In the genomic region with DNA sequence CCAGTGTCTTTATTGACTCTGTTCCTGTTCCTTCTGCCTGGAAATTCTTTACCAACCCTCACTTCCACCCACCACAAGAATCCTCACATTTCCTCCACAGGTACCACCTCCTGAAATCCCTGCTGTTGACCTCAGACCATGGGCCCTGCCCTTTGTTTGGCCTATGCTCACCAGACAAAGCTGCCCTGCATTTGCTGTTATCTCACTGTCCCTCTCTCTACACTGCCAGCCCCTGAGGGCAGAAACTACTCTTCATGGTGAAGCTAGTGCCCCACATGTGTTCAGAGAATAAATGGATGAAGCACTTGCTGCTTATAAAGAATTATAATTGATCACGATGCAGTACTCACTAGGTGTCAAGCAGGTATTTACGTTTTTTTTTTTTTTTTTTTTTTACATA, we compare ENCODE assay signal across 19 cellular contexts.
DNase-seq lines count a peak whose midpoint lies in the region; ATAC-seq and TF ChIP-seq lines count a peak whose summit lies in the region.
"Had no signal": no experiment of that assay in that cellular context is flagged by ENCODE, and none has a peak within 500 bp of the region (broad histone marks: within the 10 kb centered on the region; RNA-seq: fewer than 3 reads in every experiment).

No MANE protein-coding gene starts in this region.

- H3K4ac ChIP-seq in H9 (ENCODE audit: low read depth, low read length) (no peak overlapping the region), mesendoderm (ENCODE audit: low read depth, low read length) (no peak overlapping the region)

- no peak overlapping the region for H3K27ac ChIP-seq in H9 (ENCODE audit: insufficient read length, low read depth, low read length)
- H3K27ac ChIP-seq in mesendoderm (ENCODE audit: low read depth, low read length): no peak overlapping the region
- H3K27ac ChIP-seq: BLaER1 had no signal

- no peak overlapping the region for H2AFZ ChIP-seq in H9 (ENCODE audit: low read length)

- H2BK5ac ChIP-seq in H9 (ENCODE audit: insufficient read length, low read length) (no peak overlapping the region), mesendoderm (ENCODE audit: low read length) (no peak overlapping the region)

- no peak overlapping the region for H2BK12ac ChIP-seq in H9 (ENCODE audit: insufficient read length, low read depth, low read length)

- H2AK5ac ChIP-seq in H9 (ENCODE audit: insufficient read length, low read length) (no peak overlapping the region), mesendoderm (ENCODE audit: low read length) (no peak overlapping the region)

- H3K4me2 ChIP-seq in H9 (ENCODE audit: insufficient read depth, insufficient read length, low read length) (no peak overlapping the region), mesendoderm (ENCODE audit: low read length) (no peak overlapping the region)
- H3K4me2 ChIP-seq: BLaER1 had no signal

- peak overlapping the region; percentile 32 for H4K8ac ChIP-seq in H9 (replicated peaks; ENCODE audit: insufficient read length, low read depth, low read length)
- H4K8ac ChIP-seq in mesendoderm (ENCODE audit: low read depth, low read length): no peak overlapping the region

- H3K9me3 Mint-ChIP-seq in H9 (no peaks in the 10 kb centered on the region), progenitor cell of endocrine pancreas (ENCODE audit: low read depth) (no peaks in the 10 kb centered on the region)
- H3K9me3 Mint-ChIP-seq: CD8-positive, alpha-beta T cell had no signal

- H3K56ac ChIP-seq in H9 (ENCODE audit: insufficient read length, low read depth, low read length): no peak overlapping the region
- H3K56ac ChIP-seq in mesendoderm (ENCODE audit: low read length): no peak overlapping the region

- H4K5ac ChIP-seq in H9 (ENCODE audit: insufficient read length, low read depth, low read length): no peak overlapping the region
- no peak overlapping the region for H4K5ac ChIP-seq in mesendoderm (ENCODE audit: low read length)

- H3K23ac ChIP-seq in H9 (ENCODE audit: insufficient read length, low read depth, low read length): no peak overlapping the region
- H3K23ac ChIP-seq in mesendoderm (ENCODE audit: low read length): no peak overlapping the region

- no peaks in the 10 kb centered on the region for H3K9me3 ChIP-seq in H9 (ENCODE audit: control insufficient read depth, low read depth, low read length)
- H3K9me3 ChIP-seq: BE2C, BLaER1, Caco-2 had no signal

- H3K79me2 ChIP-seq in H9 (ENCODE audit: insufficient read depth, low read length) (no peaks in the 10 kb centered on the region), mesendoderm (ENCODE audit: control insufficient read depth, insufficient read depth, low read length) (no peaks in the 10 kb centered on the region)

- no peak overlapping the region for H3K4me3 Mint-ChIP-seq in H9
- no peak overlapping the region for H3K4me3 Mint-ChIP-seq in progenitor cell of endocrine pancreas (ENCODE audit: low read depth)
- H3K4me3 Mint-ChIP-seq: CD4-positive, alpha-beta T cell; CD8-positive, alpha-beta T cell had no signal

- H3K27ac Mint-ChIP-seq in H9 (peak overlapping the region in 1 of 3 experiments; percentile 51; a peak in 1 of 7 replicates), progenitor cell of endocrine pancreas (peak overlapping the region; percentile 47)
- H3K27ac Mint-ChIP-seq: CD4-positive, alpha-beta T cell; CD8-positive, alpha-beta T cell had no signal

- H3K36me3 Mint-ChIP-seq in H9 (ENCODE audit: insufficient read depth in 1 of 3, low read depth in 3 of 3) (no peaks in the 10 kb centered on the region), progenitor cell of endocrine pancreas (ENCODE audit: insufficient read depth) (no peaks in the 10 kb centered on the region)
- H3K36me3 Mint-ChIP-seq: CD8-positive, alpha-beta T cell had no signal

- H2BK120ac ChIP-seq in H9 (ENCODE audit: low read depth, low read length, poor library complexity, severe bottlenecking): no peak overlapping the region
- no peak overlapping the region for H2BK120ac ChIP-seq in mesendoderm (ENCODE audit: low read depth, low read length)

- TF ChIP-seq CTCF in H9 (conservative IDR thresholded peaks at IDR 0.05) (no peak), progenitor cell of endocrine pancreas (IDR thresholded peaks at IDR 0.05; ENCODE audit: unreplicated experiment) (no peak)

- H3K14ac ChIP-seq in H9 (ENCODE audit: insufficient read depth, low read length): no peak overlapping the region

- H3K4me1 ChIP-seq in H9 (ENCODE audit: insufficient read depth, low read length) (no peaks in the 10 kb centered on the region), mesendoderm (ENCODE audit: control insufficient read depth, low read depth, low read length) (no peaks in the 10 kb centered on the region)
- H3K4me1 ChIP-seq: BE2C, BLaER1, Caco-2 had no signal

- H3K18ac ChIP-seq in H9 (ENCODE audit: insufficient read length, low read depth, low read length) (no peak overlapping the region), mesendoderm (ENCODE audit: low read length) (no peak overlapping the region)

- no peaks in the 10 kb centered on the region for H3K36me3 ChIP-seq in mesendoderm (ENCODE audit: control insufficient read depth, insufficient read depth, low read length)
- H3K36me3 ChIP-seq: BE2C, BLaER1 had no signal

- no peak overlapping the region for H4K91ac ChIP-seq in H9 (ENCODE audit: insufficient read length, low read depth, low read length)

- H3K27me3 Mint-ChIP-seq in H9 (ENCODE audit: low read depth): no peaks in the 10 kb centered on the region
- no peaks in the 10 kb centered on the region for H3K27me3 Mint-ChIP-seq in progenitor cell of endocrine pancreas

- no peak overlapping the region for H3K4me3 ChIP-seq in mesendoderm (ENCODE audit: low read length)
- H3K4me3 ChIP-seq: BLaER1, GM12878 had no signal

- H2BK20ac ChIP-seq in H9 (ENCODE audit: low read depth, low read length, poor library complexity, severe bottlenecking): no peak overlapping the region

- no peaks in the 10 kb centered on the region for H3K27me3 ChIP-seq in H9 (ENCODE audit: insufficient read depth, low read length)
- H3K27me3 ChIP-seq in mesendoderm (ENCODE audit: insufficient read depth, low read length, poor library complexity): no peaks in the 10 kb centered on the region
- H3K27me3 ChIP-seq: BE2C, BLaER1 had no signal

- H3T11ph ChIP-seq in H9 (ENCODE audit: low read length): no peak overlapping the region

- H4K20me1 ChIP-seq in H9 (ENCODE audit: control insufficient read depth, insufficient read depth, insufficient read length): no peaks in the 10 kb centered on the region
- H4K20me1 ChIP-seq: BLaER1 had no signal

- H3K4me1 Mint-ChIP-seq in H9 (peaks cover 0 to 3% of the 10 kb centered on the region in 2 experiments; a peak in 1 of 4 replicates), progenitor cell of endocrine pancreas (ENCODE audit: low read depth) (peaks cover 3% of the 10 kb centered on the region)

- H3K79me1 ChIP-seq in H9 (ENCODE audit: insufficient read depth, low read depth, low read length, poor library complexity, severe bottlenecking) (no peaks in the 10 kb centered on the region), mesendoderm (ENCODE audit: low read length) (no peaks in the 10 kb centered on the region)

- H3K9ac ChIP-seq in H9 (ENCODE audit: extremely low read depth, insufficient read length, low read length) (no peak overlapping the region), mesendoderm (ENCODE audit: low read length) (no peak overlapping the region)
- H3K9ac ChIP-seq: BLaER1 had no signal

- DNase-seq in ELF-1 (ENCODE audit: low read depth, low spot score) (peak; percentile 1), H9 (no peak), mesendoderm (peak; percentile 3), progenitor cell of endocrine pancreas (ENCODE audit: low spot score, unreplicated experiment) (no peak), KG1 (lab: John Stamatoyannopoulos, UW) (no peak), GM19238 (ENCODE audit: insufficient read length, low spot score) (no peak)
- DNase-seq: 8988T; ACHN; BE2C; C1 segment of cervical spinal cord; Caco-2; Calu3; CD4-positive, alpha-beta T cell; CD8-positive, alpha-beta T cell; DMS79 treated with DMSO at 0.1 percent for 48 hours; GDM1 had no signal

- no CpG with 5 or more reads among the region's 2 CpGs for WGBS in H9 (ENCODE audit: extremely low coverage, insufficient read length, low lambda C conversion rate)
- no CpG with 5 or more reads among the region's 2 CpGs for WGBS in mesendoderm (ENCODE audit: extremely low coverage, insufficient coverage, low lambda C conversion rate)

- H2BK15ac ChIP-seq in H9 (ENCODE audit: low read depth, low read length) (no peak overlapping the region), mesendoderm (replicated peaks; ENCODE audit: low read depth) (no peak overlapping the region)

- no peak for ATAC-seq in HG02970 (IDR thresholded peaks at IDR 0.05; ENCODE audit: low FRiP score, unreplicated experiment)
- ATAC-seq: CD8-positive, alpha-beta T cell; GM12878 had no signal

- no peaks in the 10 kb centered on the region for H3K23me2 ChIP-seq in H9 (ENCODE audit: insufficient read length, low read depth, low read length, poor library complexity, severe bottlenecking)

Comparison
In these comparisons a context has a peak if more than half of its experiments do, and no peak if none do; other contexts are left out.
1. DNase-seq: peak in ELF-1 (single experiment) and mesendoderm (single experiment); none in H9 (single experiment), progenitor cell of endocrine pancreas (single experiment), KG1 (single experiment) and GM19238 (single experiment).